In the genomic region with DNA sequence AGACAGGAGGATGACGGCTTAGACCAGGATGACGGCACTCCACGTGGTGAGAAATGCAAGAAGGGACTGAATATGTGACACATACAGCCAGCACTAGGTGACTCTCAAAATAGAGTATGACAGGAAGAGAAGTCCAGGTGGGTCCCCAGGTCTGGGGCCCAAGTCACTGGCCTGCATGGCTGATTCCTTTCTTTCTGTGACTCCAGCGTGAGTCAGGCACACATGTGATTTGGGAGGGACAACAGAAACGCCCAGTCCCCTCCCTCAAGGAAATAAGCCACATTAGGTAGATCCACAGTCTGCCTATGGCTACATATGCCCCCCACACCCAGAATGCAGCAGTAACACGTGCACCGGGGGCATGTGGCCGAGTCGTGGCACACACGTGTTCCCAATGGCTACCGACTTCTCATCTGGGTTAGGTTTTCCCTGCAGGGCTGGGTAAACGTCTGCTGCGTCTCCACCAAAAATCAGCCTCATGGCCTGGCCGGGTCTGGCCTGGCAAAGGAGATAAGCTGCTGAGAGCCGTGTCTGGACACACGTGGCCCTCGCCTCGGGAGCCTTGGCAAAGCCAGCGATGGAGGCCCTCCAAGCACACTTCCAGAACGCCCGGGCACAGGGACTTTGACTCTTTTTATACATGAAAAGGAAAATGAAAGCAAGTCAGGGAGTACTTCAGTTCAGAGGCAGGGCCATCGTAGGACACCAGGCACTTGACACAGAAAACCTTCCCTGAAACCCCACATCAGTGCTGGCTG, we compare ENCODE assay signal across 1 cellular context.
TF ChIP-seq lines count a peak whose summit lies in the region.

No MANE protein-coding gene starts in this region.

TF ChIP-seq in IMR-90, 13 proteins besides CTCF, POLR2A, EP300 and RAD21 (continued from another document):
- TF ChIP-seq ELK1 (IDR thresholded peaks at IDR 0.05; ENCODE audit: borderline replicate concordance, low read depth, low read length) = no peak
- TF ChIP-seq USF2 (IDR thresholded peaks at IDR 0.05; ENCODE audit: low read depth, low read length) = no peak
- no peak for TF ChIP-seq CEBPB (IDR thresholded peaks at IDR 0.05; ENCODE audit: low read depth, low read length)
- no peak for TF ChIP-seq RFX5 (IDR thresholded peaks at IDR 0.05; ENCODE audit: low read depth, low read length)
- no peak for TF ChIP-seq SMC3 (IDR thresholded peaks at IDR 0.05; ENCODE audit: low read depth, low read length)
